ENCODE assay signal across 17 cellular contexts in genomic region chr9:95605826-95606555, GRCh38.
A peak's percentile ranks its signal among the peaks of the same experiment; 100 is the strongest.
DNase-seq lines count a peak whose midpoint lies in the region; ATAC-seq and TF ChIP-seq lines count a peak whose summit lies in the region.
"Had no signal": no experiment of that assay in that cellular context is flagged by ENCODE, and none has a peak within 500 bp of the region (broad histone marks: within the 10 kb centered on the region; RNA-seq: fewer than 3 reads in every experiment).

No MANE protein-coding gene starts in this region.

- TF ChIP-seq CTCF in type B pancreatic cell (conservative IDR thresholded peaks at IDR 0.05) (no peak), foreskin fibroblast (IDR thresholded peaks at IDR 0.05; ENCODE audit: low read depth, low read length) (no peak)

- H3K27ac Mint-ChIP-seq in type B pancreatic cell: no peak overlapping the region
- H3K27ac Mint-ChIP-seq: immature natural killer cell had no signal

- H3K27ac ChIP-seq in layer of hippocampus (ENCODE audit: low read depth, low read length): peak overlapping the region; percentile 36
- H3K27ac ChIP-seq: A549, gastroesophageal sphincter, PC-9, thyroid gland, VCaP had no signal

- H3K27me3 ChIP-seq in layer of hippocampus (ENCODE audit: control insufficient read depth, insufficient read depth, low read length): no peaks in the 10 kb centered on the region
- H3K27me3 ChIP-seq: gastroesophageal sphincter, thyroid gland had no signal

- H3K4me3 Mint-ChIP-seq in type B pancreatic cell: peak overlapping the region; percentile 18
- H3K4me3 Mint-ChIP-seq: immature natural killer cell had no signal

- H3K36me3 Mint-ChIP-seq in type B pancreatic cell: no peaks in the 10 kb centered on the region
- H3K36me3 Mint-ChIP-seq: immature natural killer cell had no signal

- peak in 2 of 3 experiments; percentile 53 to 84 for DNase-seq in NCI-H1417 (lab: John Stamatoyannopoulos, UW)
- DNase-seq in NCI-H1417 treated with DMSO at 0.1 percent for 48 hours (lab: John Stamatoyannopoulos, UW): no peak
- peak; percentile 25 for DNase-seq in NCI-H774 (lab: John Stamatoyannopoulos, UW)
- no peak for DNase-seq in type B pancreatic cell (ENCODE audit: extremely low spot score, unreplicated experiment)
- DNase-seq in foreskin fibroblast: no peak
- DNase-seq in iPS-NIHi11 (ENCODE audit: low spot score): no peak
- DNase-seq: amniotic stem cell; immature natural killer cell; PC-9; stimulated activated CD4-positive, alpha-beta T cell treated with anti-CD3 and anti-CD28 coated beads, Interleukin-4, amount 100 ng/mL, for 4 hours; thyroid gland had no signal

- no peak for ATAC-seq in HG02623 (IDR thresholded peaks at IDR 0.05; ENCODE audit: unreplicated experiment)
- ATAC-seq: A549, gastroesophageal sphincter, GM12878 had no signal

- no peaks in the 10 kb centered on the region for H3K9me3 Mint-ChIP-seq in type B pancreatic cell
- H3K9me3 Mint-ChIP-seq: immature natural killer cell had no signal

- no peak overlapping the region for H3K4me3 ChIP-seq in foreskin fibroblast (ENCODE audit: low read depth in 1 of 2, low read length in 2 of 2)
- H3K4me3 ChIP-seq: A549, gastroesophageal sphincter, GM12878, PC-9, thyroid gland had no signal

- peaks cover 33% of the 10 kb centered on the region for H3K4me1 Mint-ChIP-seq in type B pancreatic cell (ENCODE audit: unreplicated experiment)
- H3K4me1 Mint-ChIP-seq: immature natural killer cell had no signal

- H3K27me3 Mint-ChIP-seq in type B pancreatic cell: no peaks in the 10 kb centered on the region

Comparison
In these comparisons a context has a peak if more than half of its experiments do, and no peak if none do; other contexts are left out.
1. DNase-seq: peak in NCI-H1417 (2 of 3) and NCI-H774 (single experiment); none in NCI-H1417 treated with DMSO at 0.1 percent for 48 hours (single experiment), type B pancreatic cell (single experiment), foreskin fibroblast (0 of 2) and iPS-NIHi11 (single experiment).